In the genomic region with DNA sequence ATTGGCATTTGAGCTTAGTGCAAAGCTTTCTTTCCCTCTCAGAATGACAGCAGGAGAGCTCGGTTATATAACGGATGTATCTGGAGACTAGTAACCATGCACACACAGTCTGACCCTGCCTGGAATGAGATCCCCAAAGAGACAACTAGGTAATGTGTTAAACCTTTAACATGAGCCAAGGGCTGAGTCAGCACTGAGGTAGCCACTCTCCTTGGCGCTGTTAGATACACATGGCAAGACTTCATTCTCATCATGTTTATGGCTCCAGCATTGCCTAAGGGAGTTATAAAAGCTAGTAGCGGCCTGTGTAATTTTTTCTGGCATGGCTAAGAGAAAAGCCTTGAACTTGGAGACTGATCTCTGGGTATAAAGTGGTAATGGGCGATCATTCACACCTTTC, we compare ENCODE assay signal across 20 cellular contexts.
DNase-seq lines count a peak whose midpoint lies in the region; ATAC-seq and TF ChIP-seq lines count a peak whose summit lies in the region.
"Had no signal": no experiment of that assay in that cellular context is flagged by ENCODE, and none has a peak within 500 bp of the region (broad histone marks: within the 10 kb centered on the region; RNA-seq: fewer than 3 reads in every experiment).

No MANE protein-coding gene starts in this region.

- POLR2A ChIA-PET in RWPE1 (lab: Yijun Ruan, JAX; ENCODE audit: low non-redundant PET): no interaction called here

- H3K4me3 ChIP-seq in fibroblast of pulmonary artery (replicated peaks; ENCODE audit: low read depth, low read length): no peak overlapping the region
- H3K4me3 ChIP-seq: GM12878, transverse colon had no signal

- DNase-seq in EH (ENCODE audit: low read depth) (peak; percentile 94), RWPE1 (ENCODE audit: low spot score) (peak; percentile 19), fibroblast of pulmonary artery (ENCODE audit: low read depth) (peak; percentile 59), retina (peak; percentile 9), LoVo (ENCODE audit: low spot score) (no peak), glomerular visceral epithelial cell (ENCODE audit: extremely low spot score) (no peak)
- DNase-seq: activated CD4-positive, alpha-beta T cell treated with anti-CD3 and anti-CD28 coated beads for 48 hours; activated effector memory CD4-positive, alpha-beta T cell treated with anti-CD3 and anti-CD28 coated beads, Interleukin-2, amount 50 U/mL, for 16 hours; cerebellar nuclear complex; effector CD4-positive, alpha-beta T cell; left colon; NCI-H1092 treated with DMSO at 0.1 percent for 48 hours; NCI-H2171; SK-N-SH; stimulated activated naive CD4-positive, alpha-beta T cell treated with Interleukin-2 at 50 U/mL for 16 hours; transverse colon had no signal

- CTCF ChIA-PET in RWPE1 (lab: Yijun Ruan, JAX): no interaction called here

- H3K27ac ChIP-seq in RWPE1: no peak overlapping the region

- ATAC-seq in GM21528 (IDR thresholded peaks at IDR 0.05; ENCODE audit: low FRiP score, unreplicated experiment): no peak
- no peak for ATAC-seq in GM18858 (IDR thresholded peaks at IDR 0.05; ENCODE audit: unreplicated experiment)
- ATAC-seq: GM12878, left colon, Panc1 had no signal

- TF ChIP-seq CTCF in RWPE1 (conservative IDR thresholded peaks at IDR 0.05; ENCODE audit: low read depth) (no peak), fibroblast of pulmonary artery (IDR thresholded peaks at IDR 0.05; ENCODE audit: low read length, missing control alignments) (no peak)

Comparison
In these comparisons a context has a peak if more than half of its experiments do, and no peak if none do; other contexts are left out.
1. DNase-seq: peak in EH (single experiment), RWPE1 (single experiment), fibroblast of pulmonary artery (single experiment) and retina (single experiment); none in LoVo (single experiment) and glomerular visceral epithelial cell (single experiment).